24 cellular contexts compared by ENCODE assay signal in genomic region chr5:5739490-5739945, GRCh38.
DNase-seq lines count a peak whose midpoint lies in the region; ATAC-seq and TF ChIP-seq lines count a peak whose summit lies in the region.
"Had no signal": no experiment of that assay in that cellular context is flagged by ENCODE, and none has a peak within 500 bp of the region (broad histone marks: within the 10 kb centered on the region; RNA-seq: fewer than 3 reads in every experiment).

No MANE protein-coding gene starts in this region.

- CTCF ChIA-PET in OCI-LY7 (lab: Charles Lee; ENCODE audit: unreplicated experiment): no interaction called here

- ATAC-seq in GM18519 (IDR thresholded peaks at IDR 0.05; ENCODE audit: low FRiP score, unreplicated experiment) (peak; percentile 16), GM19467 (IDR thresholded peaks at IDR 0.05; ENCODE audit: unreplicated experiment) (peak; percentile 28), HG02973 (IDR thresholded peaks at IDR 0.05; ENCODE audit: unreplicated experiment) (peak; percentile 10)
- ATAC-seq: HCT116 had no signal

- no peak for TF ChIP-seq EP300 in ovary (IDR thresholded peaks at IDR 0.05)

- intact Hi-C loops in OCI-LY7 (cut with micrococcal nuclease; ENCODE audit: unreplicated experiment): no loop called here
- intact Hi-C loops in ovary (cut with DNase I): no loop called here

- H3K4me2 ChIP-seq in OCI-LY7 (ENCODE audit: low read length): peak overlapping the region; percentile 59

- no peaks in the 10 kb centered on the region for H3K27me3 ChIP-seq in ovary
- H3K27me3 ChIP-seq: cardiac muscle cell, sigmoid colon had no signal

- BruUV-seq in OCI-LY7 (replicated peaks; lab: Mats Ljungman, UMichigan): no TSS peak

- no peaks in the 10 kb centered on the region for H3K9me2 ChIP-seq in OCI-LY7 (ENCODE audit: insufficient read depth, low read length)

- no peak for TF ChIP-seq POLR2A in ovary (IDR thresholded peaks at IDR 0.05)

- TF ChIP-seq CTCF in OCI-LY7 (conservative IDR thresholded peaks at IDR 0.05; ENCODE audit: low read length): no peak
- no peak for TF ChIP-seq CTCF in ovary (IDR thresholded peaks at IDR 0.05)

- H2AFZ ChIP-seq in OCI-LY7 (ENCODE audit: low read length): peak overlapping the region; percentile 52; the same call in 1 of the 2 replicates

- no peaks in the 10 kb centered on the region for H4K20me1 ChIP-seq in OCI-LY7 (ENCODE audit: insufficient read depth, low read length)

- H3K27ac ChIP-seq in OCI-LY7 (ENCODE audit: low read depth, low read length, poor library complexity, severe bottlenecking) (no peak overlapping the region), ovary (no peak overlapping the region)
- H3K27ac ChIP-seq: cardiac muscle cell, sigmoid colon had no signal

- DNase-seq in OCI-LY7 (ENCODE audit: low spot score) (no peak), ovary (no peak), OCI-M2 (lab: John Stamatoyannopoulos, UW; ENCODE audit: unreplicated experiment) (no peak), putamen (ENCODE audit: low spot score) (no peak), SK-N-DZ (ENCODE audit: low spot score) (no peak)
- DNase-seq: activated CD4-positive, alpha-beta T cell treated with anti-CD3 and anti-CD28 coated beads for 4 hours; activated T-cell treated with anti-CD3 and anti-CD28 coated beads for 4 hours; DMS153; effector CD4-positive, alpha-beta T cell; hippocampal formation; Karpas-422; kidney glomerular epithelial cell; NCI-H1417; nucleus accumbens; SIG-M5; sigmoid colon; stimulated activated CD4-positive, alpha-beta T cell treated with anti-CD3 and anti-CD28 coated beads, Interleukin-2, amount 100 ng/mL, for 48 hours; stimulated activated CD8-positive, alpha-beta memory T cell treated with anti-CD3 and anti-CD28 coated beads, Interleukin-4, amount 100 ng/mL, for 48 hours; T1000 had no signal

- H3K4me3 ChIP-seq in OCI-LY7 (ENCODE audit: low read depth, low read length, poor library complexity, severe bottlenecking) (no peak overlapping the region), ovary (no peak overlapping the region)
- H3K4me3 ChIP-seq: cardiac muscle cell, sigmoid colon had no signal

- H3K9me3 ChIP-seq in OCI-LY7 (ENCODE audit: low read length) (peaks cover 20% of the 10 kb centered on the region), ovary (peaks cover 0 to 3% of the 10 kb centered on the region in 2 donors)

- POLR2A ChIA-PET in OCI-LY7 (lab: Charles Lee): interaction anchor here (1.2 to 1.7 kb wide), 5 partner anchors 8 to 16 kb away, joined by 4 to 10 read pairs (median 6); no protein-coding TSS in a partner anchor

- no peaks in the 10 kb centered on the region for H3K79me2 ChIP-seq in OCI-LY7 (ENCODE audit: insufficient read depth, low read depth, low read length)

- H3K36me3 ChIP-seq in OCI-LY7 (ENCODE audit: insufficient read depth, low read length): no peaks in the 10 kb centered on the region
- no peaks in the 10 kb centered on the region for H3K36me3 ChIP-seq in ovary
- H3K36me3 ChIP-seq: cardiac muscle cell, sigmoid colon had no signal

- 85 to 94% (median 93%) methylated on average over 3 of the region's 3 CpGs for WGBS in ovary, 3 donors

- peaks cover 30% of the 10 kb centered on the region for H3K4me1 ChIP-seq in OCI-LY7 (ENCODE audit: insufficient read depth, low read length, poor library complexity, severe bottlenecking)
- H3K4me1 ChIP-seq in ovary (ENCODE audit: insufficient read depth): no peaks in the 10 kb centered on the region
- H3K4me1 ChIP-seq: sigmoid colon had no signal
